In genomic region chr4:94159790-94160189, GRCh38 we compare ENCODE assay signal across 9 cellular contexts.
"Had no signal": no experiment of that assay in that cellular context is flagged by ENCODE, and none has a peak within 500 bp of the region (broad histone marks: within the 10 kb centered on the region; RNA-seq: fewer than 3 reads in every experiment).

No MANE protein-coding gene starts in this region.

- H3K4me3 ChIP-seq: GM23338, HAP-1 had no signal

- ATAC-seq: GM23338, HCT116, HepG2 had no signal

- H3K9me3 ChIP-seq: HAP-1 had no signal

- DNase-seq: H7, HFFc6, KBM-7 had no signal

- H3K9me3 Mint-ChIP-seq: HFFc6 had no signal

- H3K36me3 ChIP-seq: HAP-1 had no signal

- H3K4me3 Mint-ChIP-seq: GM23338, HFFc6, IgD-negative memory B cell had no signal

- H3K4me1 Mint-ChIP-seq: IgD-negative memory B cell had no signal

- H3K27ac Mint-ChIP-seq: GM23338, HFFc6, IgD-negative memory B cell had no signal

- H3K27ac ChIP-seq: HL-60 had no signal
